Comparison of ENCODE assay signal across 1 cellular context in genomic region chr5:81165493-81166119, GRCh38.
TF ChIP-seq lines count a peak whose summit lies in the region.

No MANE protein-coding gene starts in this region.

TF ChIP-seq in HepG2, 621 proteins besides CTCF, POLR2A, EP300 and RAD21 (continued from another document):
- TF ChIP-seq E2F1 (CRISPR knock-in tag; IDR thresholded peaks at IDR 0.05) (no peak), MNT (IDR thresholded peaks at IDR 0.05) (peak; percentile 55), IRF1 (CRISPR knock-in tag; IDR thresholded peaks at IDR 0.05; ENCODE audit: low read depth) (no peak), ZFY (CRISPR knock-in tag; IDR thresholded peaks at IDR 0.05) (no peak), SETDB1 (CRISPR knock-in tag; IDR thresholded peaks at IDR 0.05; ENCODE audit: borderline replicate concordance) (no peak), ASH2L (IDR thresholded peaks at IDR 0.05; ENCODE audit: insufficient read length, low read depth, low read length) (no peak), NR2F2 (IDR thresholded peaks at IDR 0.05; ENCODE audit: borderline replicate concordance, low read depth) (no peak), ZNF460 (CRISPR knock-in tag; IDR thresholded peaks at IDR 0.05; ENCODE audit: borderline replicate concordance) (no peak), ARNT (IDR thresholded peaks at IDR 0.05) (no peak), THRA (CRISPR knock-in tag; IDR thresholded peaks at IDR 0.05; ENCODE audit: borderline replicate concordance) (0 out of 2 replicates have a peak, but pooled peaks have one; percentile 13), ESRRA (CRISPR knock-in tag; IDR thresholded peaks at IDR 0.05; ENCODE audit: low read depth) (no peak), DPF2 (CRISPR knock-in tag; IDR thresholded peaks at IDR 0.05; ENCODE audit: borderline replicate concordance, low read depth) (no peak), ZBTB26 (CRISPR knock-in tag; IDR thresholded peaks at IDR 0.05; ENCODE audit: borderline replicate concordance) (no peak), ZNF660 (CRISPR knock-in tag; IDR thresholded peaks at IDR 0.05; ENCODE audit: borderline replicate concordance, low read depth) (no peak), TEAD3 (CRISPR knock-in tag; optimal IDR thresholded peaks at IDR 0.05; ENCODE audit: borderline replicate concordance) (peak; percentile 56)
- TF ChIP-seq, protein P1, sequence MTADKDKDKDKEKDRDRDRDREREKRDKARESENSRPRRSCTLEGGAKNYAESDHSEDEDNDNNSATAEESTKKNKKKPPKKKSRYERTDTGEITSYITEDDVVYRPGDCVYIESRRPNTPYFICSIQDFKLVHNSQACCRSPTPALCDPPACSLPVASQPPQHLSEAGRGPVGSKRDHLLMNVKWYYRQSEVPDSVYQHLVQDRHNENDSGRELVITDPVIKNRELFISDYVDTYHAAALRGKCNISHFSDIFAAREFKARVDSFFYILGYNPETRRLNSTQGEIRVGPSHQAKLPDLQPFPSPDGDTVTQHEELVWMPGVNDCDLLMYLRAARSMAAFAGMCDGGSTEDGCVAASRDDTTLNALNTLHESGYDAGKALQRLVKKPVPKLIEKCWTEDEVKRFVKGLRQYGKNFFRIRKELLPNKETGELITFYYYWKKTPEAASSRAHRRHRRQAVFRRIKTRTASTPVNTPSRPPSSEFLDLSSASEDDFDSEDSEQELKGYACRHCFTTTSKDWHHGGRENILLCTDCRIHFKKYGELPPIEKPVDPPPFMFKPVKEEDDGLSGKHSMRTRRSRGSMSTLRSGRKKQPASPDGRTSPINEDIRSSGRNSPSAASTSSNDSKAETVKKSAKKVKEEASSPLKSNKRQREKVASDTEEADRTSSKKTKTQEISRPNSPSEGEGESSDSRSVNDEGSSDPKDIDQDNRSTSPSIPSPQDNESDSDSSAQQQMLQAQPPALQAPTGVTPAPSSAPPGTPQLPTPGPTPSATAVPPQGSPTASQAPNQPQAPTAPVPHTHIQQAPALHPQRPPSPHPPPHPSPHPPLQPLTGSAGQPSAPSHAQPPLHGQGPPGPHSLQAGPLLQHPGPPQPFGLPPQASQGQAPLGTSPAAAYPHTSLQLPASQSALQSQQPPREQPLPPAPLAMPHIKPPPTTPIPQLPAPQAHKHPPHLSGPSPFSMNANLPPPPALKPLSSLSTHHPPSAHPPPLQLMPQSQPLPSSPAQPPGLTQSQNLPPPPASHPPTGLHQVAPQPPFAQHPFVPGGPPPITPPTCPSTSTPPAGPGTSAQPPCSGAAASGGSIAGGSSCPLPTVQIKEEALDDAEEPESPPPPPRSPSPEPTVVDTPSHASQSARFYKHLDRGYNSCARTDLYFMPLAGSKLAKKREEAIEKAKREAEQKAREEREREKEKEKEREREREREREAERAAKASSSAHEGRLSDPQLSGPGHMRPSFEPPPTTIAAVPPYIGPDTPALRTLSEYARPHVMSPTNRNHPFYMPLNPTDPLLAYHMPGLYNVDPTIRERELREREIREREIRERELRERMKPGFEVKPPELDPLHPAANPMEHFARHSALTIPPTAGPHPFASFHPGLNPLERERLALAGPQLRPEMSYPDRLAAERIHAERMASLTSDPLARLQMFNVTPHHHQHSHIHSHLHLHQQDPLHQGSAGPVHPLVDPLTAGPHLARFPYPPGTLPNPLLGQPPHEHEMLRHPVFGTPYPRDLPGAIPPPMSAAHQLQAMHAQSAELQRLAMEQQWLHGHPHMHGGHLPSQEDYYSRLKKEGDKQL (CRISPR knock-in tag; IDR thresholded peaks at IDR 0.05; ENCODE audit: low read depth): no peak
- TF ChIP-seq, protein P2, sequence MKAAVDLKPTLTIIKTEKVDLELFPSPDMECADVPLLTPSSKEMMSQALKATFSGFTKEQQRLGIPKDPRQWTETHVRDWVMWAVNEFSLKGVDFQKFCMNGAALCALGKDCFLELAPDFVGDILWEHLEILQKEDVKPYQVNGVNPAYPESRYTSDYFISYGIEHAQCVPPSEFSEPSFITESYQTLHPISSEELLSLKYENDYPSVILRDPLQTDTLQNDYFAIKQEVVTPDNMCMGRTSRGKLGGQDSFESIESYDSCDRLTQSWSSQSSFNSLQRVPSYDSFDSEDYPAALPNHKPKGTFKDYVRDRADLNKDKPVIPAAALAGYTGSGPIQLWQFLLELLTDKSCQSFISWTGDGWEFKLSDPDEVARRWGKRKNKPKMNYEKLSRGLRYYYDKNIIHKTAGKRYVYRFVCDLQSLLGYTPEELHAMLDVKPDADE (CRISPR knock-in tag; IDR thresholded peaks at IDR 0.05): no peak
- TF ChIP-seq, protein P3, sequence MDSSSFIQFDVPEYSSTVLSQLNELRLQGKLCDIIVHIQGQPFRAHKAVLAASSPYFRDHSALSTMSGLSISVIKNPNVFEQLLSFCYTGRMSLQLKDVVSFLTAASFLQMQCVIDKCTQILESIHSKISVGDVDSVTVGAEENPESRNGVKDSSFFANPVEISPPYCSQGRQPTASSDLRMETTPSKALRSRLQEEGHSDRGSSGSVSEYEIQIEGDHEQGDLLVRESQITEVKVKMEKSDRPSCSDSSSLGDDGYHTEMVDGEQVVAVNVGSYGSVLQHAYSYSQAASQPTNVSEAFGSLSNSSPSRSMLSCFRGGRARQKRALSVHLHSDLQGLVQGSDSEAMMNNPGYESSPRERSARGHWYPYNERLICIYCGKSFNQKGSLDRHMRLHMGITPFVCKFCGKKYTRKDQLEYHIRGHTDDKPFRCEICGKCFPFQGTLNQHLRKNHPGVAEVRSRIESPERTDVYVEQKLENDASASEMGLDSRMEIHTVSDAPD (CRISPR knock-in tag; IDR thresholded peaks at IDR 0.05): no peak
- TF ChIP-seq, protein P4, sequence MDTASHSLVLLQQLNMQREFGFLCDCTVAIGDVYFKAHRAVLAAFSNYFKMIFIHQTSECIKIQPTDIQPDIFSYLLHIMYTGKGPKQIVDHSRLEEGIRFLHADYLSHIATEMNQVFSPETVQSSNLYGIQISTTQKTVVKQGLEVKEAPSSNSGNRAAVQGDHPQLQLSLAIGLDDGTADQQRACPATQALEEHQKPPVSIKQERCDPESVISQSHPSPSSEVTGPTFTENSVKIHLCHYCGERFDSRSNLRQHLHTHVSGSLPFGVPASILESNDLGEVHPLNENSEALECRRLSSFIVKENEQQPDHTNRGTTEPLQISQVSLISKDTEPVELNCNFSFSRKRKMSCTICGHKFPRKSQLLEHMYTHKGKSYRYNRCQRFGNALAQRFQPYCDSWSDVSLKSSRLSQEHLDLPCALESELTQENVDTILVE (CRISPR knock-in tag; IDR thresholded peaks at IDR 0.05): no peak
TF ChIP-seq in HepG2: peak in this region for 10.
